In genomic region chr2:101190753-101191516, GRCh38 we compare ENCODE assay signal across 14 cellular contexts. TPM values are rescaled to one million over a fixed set of nuclear protein-coding genes. Genes with fewer than 3 reads are reported as not detected.
DNase-seq lines count a peak whose midpoint lies in the region; ATAC-seq and TF ChIP-seq lines count a peak whose summit lies in the region.
"Had no signal": no experiment of that assay in that cellular context is flagged by ENCODE, and none has a peak within 500 bp of the region (broad histone marks: within the 10 kb centered on the region; RNA-seq: fewer than 3 reads in every experiment).

No MANE protein-coding gene starts in this region.

- H3K4me3 ChIP-seq in osteoblast (ENCODE audit: insufficient read depth, low read length), result no peak overlapping the region

- H3K36me3 ChIP-seq in osteoblast (ENCODE audit: insufficient read depth, low read length), result no peaks in the 10 kb centered on the region

- DNase-seq in EH (ENCODE audit: low read depth), result peak; percentile 13
- DNase-seq in NCI-H2029 treated with DMSO at 0.1 percent for 48 hours (lab: John Stamatoyannopoulos, UW), result peak; percentile 14
- peak; percentile 22 for DNase-seq in osteoblast (ENCODE audit: insufficient read length, low spot score, missing footprints)
- no peak for DNase-seq in erythroblast (lab: John Stamatoyannopoulos, UW)
- DNase-seq in NCI-H526 treated with DMSO at 0.1 percent for 48 hours (lab: John Stamatoyannopoulos, UW), result no peak
- DNase-seq: activated CD4-positive, alpha-beta T cell treated with anti-CD3 and anti-CD28 coated beads, Interleukin-2, amount 50 U/mL, for 48 hours; activated naive CD8-positive, alpha-beta T cell treated with anti-CD3 and anti-CD28 coated beads, Interleukin-2, amount 10 ng/mL, durations not matched to agents 7 days and 5 days; CD4-positive, alpha-beta memory T cell; glutamatergic neuron; KG1; T-helper 2 cell had no signal

- no peaks in the 10 kb centered on the region for H4K20me1 ChIP-seq in osteoblast (ENCODE audit: insufficient read depth, low read length)

- H3K9me3 ChIP-seq in osteoblast (ENCODE audit: low read depth, low read length), result no peaks in the 10 kb centered on the region

- no peaks in the 10 kb centered on the region for H3K4me1 ChIP-seq in osteoblast (ENCODE audit: insufficient read depth, low read length)

- no peak for TF ChIP-seq CTCF in osteoblast (IDR thresholded peaks at IDR 0.05; ENCODE audit: extremely low read depth, low read depth, low read length)

- H3K4me2 ChIP-seq in osteoblast (ENCODE audit: insufficient read depth, low read length), result no peak overlapping the region

- no peak overlapping the region for H3K27ac ChIP-seq in osteoblast (ENCODE audit: low read depth, low read length)

- TF ChIP-seq POLR2A in erythroblast (IDR thresholded peaks at IDR 0.05; ENCODE audit: low read length), result no peak

- ATAC-seq in esophagus mucosa, result peak; percentile 75
- ATAC-seq in GM18909 (IDR thresholded peaks at IDR 0.05; ENCODE audit: poor library complexity, unreplicated experiment), result no peak
- ATAC-seq in HG02763 (IDR thresholded peaks at IDR 0.05; ENCODE audit: unreplicated experiment), result no peak

- no peaks in the 10 kb centered on the region for H3K79me2 ChIP-seq in osteoblast (ENCODE audit: insufficient read depth, low read length)

- peaks cover 7% of the 10 kb centered on the region for H3K27me3 ChIP-seq in osteoblast (ENCODE audit: insufficient read depth, low read length)

- no peak overlapping the region for H2AFZ ChIP-seq in osteoblast (ENCODE audit: low read length)

RNA-seq across cellular contexts. Expression of gene TBC1D8, which starts 39.8 kb away (rescaled TPM):
- total RNA-seq in esophagus mucosa (17.8 TPM), osteoblast (13.4 and 13.8 TPM in 2 replicates)

Comparison
In these comparisons a context has a peak if more than half of its experiments do, and no peak if none do; other contexts are left out.
1. DNase-seq: peak in EH (single experiment), NCI-H2029 treated with DMSO at 0.1 percent for 48 hours (single experiment) and osteoblast (single experiment); none in erythroblast (0 of 2) and NCI-H526 treated with DMSO at 0.1 percent for 48 hours (single experiment).